ENCODE assay signal across 11 cellular contexts in the genomic region with DNA sequence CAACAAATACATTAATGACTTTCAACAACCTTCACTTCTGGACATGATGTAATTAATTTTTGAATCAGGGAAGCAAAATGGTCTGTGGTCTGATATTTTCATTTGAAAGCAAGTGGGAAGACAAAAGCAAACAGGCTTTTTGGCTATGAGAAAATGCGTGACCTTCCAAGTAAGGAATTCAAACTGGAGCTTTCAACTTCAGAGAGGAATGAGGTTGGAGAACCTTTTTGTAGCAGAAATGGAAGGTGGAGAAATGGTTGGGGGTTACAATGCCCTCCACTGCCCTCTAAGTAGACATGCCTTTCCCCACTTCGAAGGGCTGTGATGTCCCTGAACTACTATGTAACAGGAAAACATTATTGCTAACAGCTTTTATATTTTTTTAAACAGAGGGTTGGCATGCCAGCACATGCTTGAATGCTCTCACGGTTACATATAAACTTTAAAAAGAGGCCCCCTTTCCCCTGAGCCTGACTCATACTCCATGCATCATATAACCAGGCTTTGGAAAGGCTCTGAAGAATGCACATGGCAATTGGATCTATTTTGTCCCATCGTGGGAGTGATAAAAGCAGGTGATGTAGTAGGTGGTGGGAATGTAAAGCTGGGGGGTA.
DNase-seq lines count a peak whose midpoint lies in the region; ATAC-seq lines count a peak whose summit lies in the region.
"Had no signal": no experiment of that assay in that cellular context is flagged by ENCODE, and none has a peak within 500 bp of the region (broad histone marks: within the 10 kb centered on the region; RNA-seq: fewer than 3 reads in every experiment).

No MANE protein-coding gene starts in this region.

- peaks cover 15% of the 10 kb centered on the region for H3K4me1 Mint-ChIP-seq in stimulated activated effector memory CD8-positive, alpha-beta T cell treated with anti-CD3 and anti-CD28 coated beads, Interleukin-12 subunit alpha, Interleukin-12 subunit beta, amount 100 ng/mL, for 72 hours
- H3K4me1 Mint-ChIP-seq in activated CD8-positive, alpha-beta memory T cell treated with anti-CD3 and anti-CD28 coated beads, Interleukin-2, amount 10 ng/mL, durations not matched to agents 7 days and 5 days = peaks cover 18% of the 10 kb centered on the region

- H3K27ac Mint-ChIP-seq in stimulated activated effector memory CD8-positive, alpha-beta T cell treated with anti-CD3 and anti-CD28 coated beads, Interleukin-12 subunit alpha, Interleukin-12 subunit beta, amount 100 ng/mL, for 72 hours = no peak overlapping the region
- H3K27ac Mint-ChIP-seq in activated CD8-positive, alpha-beta memory T cell treated with anti-CD3 and anti-CD28 coated beads, Interleukin-2, amount 10 ng/mL, durations not matched to agents 7 days and 5 days = no peak overlapping the region
- H3K27ac Mint-ChIP-seq: activated CD4-positive, alpha-beta T cell treated with anti-CD3 and anti-CD28 coated beads, Interleukin-2, amount 10 ng/mL, durations not matched to agents 24 days and 14 days had no signal

- H3K36me3 Mint-ChIP-seq in stimulated activated effector memory CD8-positive, alpha-beta T cell treated with anti-CD3 and anti-CD28 coated beads, Interleukin-12 subunit alpha, Interleukin-12 subunit beta, amount 100 ng/mL, for 72 hours = no peaks in the 10 kb centered on the region
- H3K36me3 Mint-ChIP-seq in activated CD8-positive, alpha-beta memory T cell treated with anti-CD3 and anti-CD28 coated beads, Interleukin-2, amount 10 ng/mL, durations not matched to agents 7 days and 5 days = peaks cover 2% of the 10 kb centered on the region

- DNase-seq in GOT3 (lab: John Stamatoyannopoulos, UW) (peak; percentile 20), amniotic epithelial cell (ENCODE audit: low read depth) (peak; percentile 79), islet precursor cell (peak; percentile 59), stromal cell of bone marrow (ENCODE audit: low read depth) (peak; percentile 86), foreskin melanocyte (no peak), HUDEP-2 (lab: John Stamatoyannopoulos, UW; ENCODE audit: unreplicated experiment in 76 of 76) (no peak)
- no peak for DNase-seq in stimulated activated effector memory CD8-positive, alpha-beta T cell treated with anti-CD3 and anti-CD28 coated beads, Interleukin-12 subunit alpha, Interleukin-12 subunit beta, amount 100 ng/mL, for 72 hours (ENCODE audit: low spot score in 2 of 2)
- no peak for DNase-seq in activated CD8-positive, alpha-beta memory T cell treated with anti-CD3 and anti-CD28 coated beads, Interleukin-2, amount 10 ng/mL, durations not matched to agents 7 days and 5 days
- DNase-seq: activated CD4-positive, alpha-beta T cell treated with anti-CD3 and anti-CD28 coated beads, Interleukin-2, amount 10 ng/mL, durations not matched to agents 24 days and 14 days; caudate nucleus; stimulated activated CD4-positive, alpha-beta T cell treated with anti-CD3 and anti-CD28 coated beads, Interleukin-12 subunit alpha, Interleukin-12 subunit beta, amount 100 ng/mL, for 4 hours had no signal

- CTCF ChIA-PET in activated CD8-positive, alpha-beta memory T cell treated with anti-CD3 and anti-CD28 coated beads, Interleukin-2, amount 10 ng/mL, durations not matched to agents 7 days and 5 days (lab: Charles Lee) = no interaction called here

- no peak for ATAC-seq in stimulated activated effector memory CD8-positive, alpha-beta T cell treated with anti-CD3 and anti-CD28 coated beads, Interleukin-12 subunit alpha, Interleukin-12 subunit beta, amount 100 ng/mL, for 72 hours
- ATAC-seq in activated CD8-positive, alpha-beta memory T cell treated with anti-CD3 and anti-CD28 coated beads, Interleukin-2, amount 10 ng/mL, durations not matched to agents 7 days and 5 days = no peak

- no peak overlapping the region for H3K4me3 Mint-ChIP-seq in stimulated activated effector memory CD8-positive, alpha-beta T cell treated with anti-CD3 and anti-CD28 coated beads, Interleukin-12 subunit alpha, Interleukin-12 subunit beta, amount 100 ng/mL, for 72 hours
- no peak overlapping the region for H3K4me3 Mint-ChIP-seq in activated CD8-positive, alpha-beta memory T cell treated with anti-CD3 and anti-CD28 coated beads, Interleukin-2, amount 10 ng/mL, durations not matched to agents 7 days and 5 days
- H3K4me3 Mint-ChIP-seq: activated CD4-positive, alpha-beta T cell treated with anti-CD3 and anti-CD28 coated beads, Interleukin-2, amount 10 ng/mL, durations not matched to agents 24 days and 14 days had no signal

- no peaks in the 10 kb centered on the region for H3K9me3 Mint-ChIP-seq in stimulated activated effector memory CD8-positive, alpha-beta T cell treated with anti-CD3 and anti-CD28 coated beads, Interleukin-12 subunit alpha, Interleukin-12 subunit beta, amount 100 ng/mL, for 72 hours
- peaks cover 4% of the 10 kb centered on the region for H3K9me3 Mint-ChIP-seq in activated CD8-positive, alpha-beta memory T cell treated with anti-CD3 and anti-CD28 coated beads, Interleukin-2, amount 10 ng/mL, durations not matched to agents 7 days and 5 days (ENCODE audit: low read depth)

- no peaks in the 10 kb centered on the region for H3K27me3 Mint-ChIP-seq in activated CD8-positive, alpha-beta memory T cell treated with anti-CD3 and anti-CD28 coated beads, Interleukin-2, amount 10 ng/mL, durations not matched to agents 7 days and 5 days

Comparison
In these comparisons a context has a peak if more than half of its experiments do, and no peak if none do; other contexts are left out.
1. DNase-seq: peak in GOT3 (single experiment), amniotic epithelial cell (single experiment), islet precursor cell (single experiment) and stromal cell of bone marrow (single experiment); none in stimulated activated effector memory CD8-positive, alpha-beta T cell treated with anti-CD3 and anti-CD28 coated beads, Interleukin-12 subunit alpha, Interleukin-12 subunit beta, amount 100 ng/mL, for 72 hours (0 of 2), foreskin melanocyte (single experiment), HUDEP-2 (0 of 76) and activated CD8-positive, alpha-beta memory T cell treated with anti-CD3 and anti-CD28 coated beads, Interleukin-2, amount 10 ng/mL, durations not matched to agents 7 days and 5 days (single experiment).